8 cellular contexts compared by ENCODE assay signal in the genomic region with DNA sequence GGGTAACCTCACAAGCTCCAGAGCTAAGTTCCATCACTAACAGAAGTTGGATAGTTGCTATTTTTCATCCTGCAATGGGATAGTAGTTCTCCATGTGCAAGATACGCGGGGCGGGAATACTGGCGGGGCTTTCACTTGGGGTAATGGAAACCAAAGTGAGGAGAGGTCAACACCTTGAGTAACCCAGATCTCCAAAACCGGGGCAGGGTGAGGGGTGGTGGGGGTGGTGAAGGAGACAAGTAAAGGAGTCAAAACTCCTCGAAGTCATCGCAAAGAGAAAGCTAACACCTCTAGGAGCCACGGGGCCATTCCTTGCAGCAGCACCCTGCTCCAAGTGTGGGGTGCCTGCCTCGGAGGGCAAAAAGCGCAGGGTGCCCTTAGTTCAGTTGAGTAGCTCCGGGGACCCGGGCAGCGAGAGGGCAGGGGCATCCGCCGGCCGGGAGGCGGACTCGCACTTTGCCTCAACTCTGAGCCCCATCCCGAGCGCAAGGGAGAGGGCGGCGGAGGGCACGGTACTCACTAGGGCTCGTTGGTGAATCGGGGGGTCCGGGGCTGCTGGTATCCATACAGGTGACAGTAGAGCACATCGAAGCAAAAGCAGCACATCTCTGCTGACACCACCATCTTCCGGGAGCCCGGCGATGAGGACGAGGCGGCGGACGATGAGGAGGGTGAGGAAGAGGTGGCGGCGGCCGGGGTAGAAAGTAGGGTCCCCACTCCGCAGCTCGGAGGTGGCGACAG. TPM values are rescaled to one million over a fixed set of nuclear protein-coding genes. Genes with fewer than 3 reads are reported as not detected.
DNase-seq lines count a peak whose midpoint lies in the region; ATAC-seq and TF ChIP-seq lines count a peak whose summit lies in the region.

No MANE protein-coding gene starts in this region.

- peaks cover 0 to 1% (median 0%) of the 10 kb centered on the region in 5 donors for H3K36me3 Mint-ChIP-seq in naive thymus-derived CD4-positive, alpha-beta T cell

- H3K4me2 ChIP-seq in DND-41 (ENCODE audit: insufficient read depth, low read length) (peak overlapping the region; percentile 71), KMS-11 (peak overlapping the region; percentile 95)

- H3K4me1 Mint-ChIP-seq in naive thymus-derived CD4-positive, alpha-beta T cell: peaks cover 6 to 39% (median 27%) of the 10 kb centered on the region in 7 donors

- no peak for TF ChIP-seq POLR2A in erythroblast (IDR thresholded peaks at IDR 0.05; ENCODE audit: low read length)
- no peak for TF ChIP-seq POLR2A in suprapubic skin (IDR thresholded peaks at IDR 0.05)

- H3K36me3 ChIP-seq in DND-41 (ENCODE audit: insufficient read depth, low read length) (no peaks in the 10 kb centered on the region), KMS-11 (ENCODE audit: insufficient read depth) (no peaks in the 10 kb centered on the region), suprapubic skin (no peaks in the 10 kb centered on the region)
- peaks cover 0 to 12% (median 0%) of the 10 kb centered on the region in 3 experiments for H3K36me3 ChIP-seq in naive thymus-derived CD4-positive, alpha-beta T cell (ENCODE audit: control insufficient read depth in 2 of 3, insufficient read depth in 3 of 3, low read length in 3 of 3)

- peak overlapping the region; percentile 82 for H3K9ac ChIP-seq in DND-41 (ENCODE audit: low read depth, low read length)
- H3K9ac ChIP-seq in KMS-11: peak overlapping the region; percentile 95

- CTCF ChIA-PET in naive thymus-derived CD4-positive, alpha-beta T cell (lab: Charles Lee): interaction anchor here (0.6 to 1.6 kb wide), 4 partner anchors 15 to 119 kb away, joined by 3 to 4 read pairs (median 4); no protein-coding TSS in a partner anchor

- peak overlapping the region; percentile 84 for H2AFZ ChIP-seq in DND-41 (ENCODE audit: low read depth, low read length)
- H2AFZ ChIP-seq in KMS-11 (ENCODE audit: low read depth): peak overlapping the region; percentile 26; the same call in 1 of the 2 replicates

- intact Hi-C loops in naive thymus-derived CD4-positive, alpha-beta T cell (cut with micrococcal nuclease): loop anchor here (2.0 to 10.0 kb wide), 6 partner anchors 50 to 1365 kb away; partner anchors contain the start of genes ALG13 (in 1 of the 2), NXT2 (in 1 of the 2) and TMEM164 (in 1 of the 2)

- peak overlapping the region; percentile 73 to 94 (median 88) for H3K27ac Mint-ChIP-seq in naive thymus-derived CD4-positive, alpha-beta T cell

- H4K20me1 ChIP-seq in DND-41 (ENCODE audit: insufficient read depth, low read length): no peaks in the 10 kb centered on the region
- no peaks in the 10 kb centered on the region for H4K20me1 ChIP-seq in KMS-11 (ENCODE audit: insufficient read depth)

- peaks cover 0 to 8% (median 0%) of the 10 kb centered on the region in 5 donors for H3K27me3 Mint-ChIP-seq in naive thymus-derived CD4-positive, alpha-beta T cell

- H3K9me3 Mint-ChIP-seq in naive thymus-derived CD4-positive, alpha-beta T cell: no peaks in the 10 kb centered on the region

- H3K27ac ChIP-seq in DND-41 (ENCODE audit: low read length) (peak overlapping the region; percentile 85), KMS-11 (peak overlapping the region; percentile 82), suprapubic skin (peak overlapping the region; percentile 92)
- peak overlapping the region; percentile 86 for H3K27ac ChIP-seq in naive thymus-derived CD4-positive, alpha-beta T cell (ENCODE audit: low read depth, low read length)

- TF ChIP-seq CTCF in DND-41 (IDR thresholded peaks at IDR 0.05; ENCODE audit: borderline replicate concordance, extremely low read depth, low read length, poor library complexity, severe bottlenecking) (no peak), KMS-11 (conservative IDR thresholded peaks at IDR 0.05; ENCODE audit: low read depth, low read length) (no peak), suprapubic skin (IDR thresholded peaks at IDR 0.05) (no peak)

- ATAC-seq in DND-41 (ENCODE audit: insufficient read depth, low read depth) (peak; percentile 59), GM21528 (IDR thresholded peaks at IDR 0.05; ENCODE audit: low FRiP score, unreplicated experiment) (peak; percentile 40), HG03469 (IDR thresholded peaks at IDR 0.05; ENCODE audit: unreplicated experiment) (no peak)
- ATAC-seq in naive thymus-derived CD4-positive, alpha-beta T cell: peak; percentile 16

- H3K27me3 ChIP-seq in DND-41 (ENCODE audit: insufficient read depth, low read length, poor library complexity): no peaks in the 10 kb centered on the region
- no peaks in the 10 kb centered on the region for H3K27me3 ChIP-seq in KMS-11 (ENCODE audit: insufficient read depth, low read depth)
- no peaks in the 10 kb centered on the region for H3K27me3 ChIP-seq in naive thymus-derived CD4-positive, alpha-beta T cell (ENCODE audit: control insufficient read depth in 2 of 2, insufficient read depth in 2 of 2, low read length in 2 of 2)
- H3K27me3 ChIP-seq in suprapubic skin: no peaks in the 10 kb centered on the region

- H3K4me1 ChIP-seq in DND-41 (ENCODE audit: insufficient read depth, low read length): peaks cover 26% of the 10 kb centered on the region
- peaks cover 39% of the 10 kb centered on the region for H3K4me1 ChIP-seq in KMS-11 (ENCODE audit: low read depth, poor library complexity, severe bottlenecking)
- H3K4me1 ChIP-seq in naive thymus-derived CD4-positive, alpha-beta T cell (ENCODE audit: control insufficient read depth in 2 of 2, insufficient read depth in 2 of 2, low read length in 2 of 2): peaks cover 0 to 6% of the 10 kb centered on the region in 2 donors
- peaks cover 8% of the 10 kb centered on the region for H3K4me1 ChIP-seq in suprapubic skin

- DNase-seq in DND-41 (peak; percentile 33), erythroblast (lab: John Stamatoyannopoulos, UW) (peak; percentile 49 to 69), suprapubic skin (ENCODE audit: low spot score in 2 of 2) (peak; percentile 62 to 72)
- peak; percentile 33 for DNase-seq in activated CD8-positive, alpha-beta memory T cell treated with anti-CD3 and anti-CD28 coated beads, Interleukin-2, amount 50 U/mL, for 4 hours
- DNase-seq in naive thymus-derived CD4-positive, alpha-beta T cell: peak in 4 of 9 donors; percentile 11 to 31 (median 21)

- H3K4me3 ChIP-seq in DND-41 (ENCODE audit: low read depth in 1 of 2, low read length in 2 of 2) (peak overlapping the region; percentile 42 to 77), KMS-11 (IDR thresholded peaks at IDR 0.05; ENCODE audit: insufficient read depth, low read depth, low read length) (no peak overlapping the region), suprapubic skin (peak overlapping the region; percentile 76)
- peak overlapping the region; percentile 80 for H3K4me3 ChIP-seq in naive thymus-derived CD4-positive, alpha-beta T cell (ENCODE audit: low read length)

- H3K79me2 ChIP-seq in DND-41 (ENCODE audit: insufficient read depth, low read length) (peaks cover 52% of the 10 kb centered on the region), KMS-11 (ENCODE audit: insufficient read depth, low read depth) (peaks cover 56% of the 10 kb centered on the region)

- peak overlapping the region; percentile 88 to 95 (median 93) for H3K4me3 Mint-ChIP-seq in naive thymus-derived CD4-positive, alpha-beta T cell

- no peaks in the 10 kb centered on the region for H3K9me3 ChIP-seq in DND-41 (ENCODE audit: insufficient read depth, low read length, severe bottlenecking)
- no peaks in the 10 kb centered on the region for H3K9me3 ChIP-seq in naive thymus-derived CD4-positive, alpha-beta T cell (ENCODE audit: control insufficient read depth in 2 of 3, low read length in 3 of 3)
- no peaks in the 10 kb centered on the region for H3K9me3 ChIP-seq in suprapubic skin

- 42% methylated on average over 29 of the region's 40 CpGs for WGBS in suprapubic skin

- no peak for TF ChIP-seq EP300 in suprapubic skin (IDR thresholded peaks at IDR 0.05)

- POLR2A ChIA-PET in naive thymus-derived CD4-positive, alpha-beta T cell (lab: Charles Lee): interaction anchor here (0.6 to 3.7 kb wide), 17 partner anchors 10 to 591 kb away, joined by 3 to 29 read pairs (median 3); partner anchors contain the start of gene ACSL4

RNA-seq across cellular contexts. Expression of gene AMMECR1, which starts 0.6 kb away (rescaled TPM):
- 10 to 100 TPM; 11.6 to 16.7 (median 15.3) TPM for total RNA-seq in naive thymus-derived CD4-positive, alpha-beta T cell
- 1 to 10 TPM; 4.4 to 9.3 TPM for polyA plus RNA-seq in naive thymus-derived CD4-positive, alpha-beta T cell
- total RNA-seq in suprapubic skin: 10 to 100 TPM in 3 of 4 donors, 1 to 10 TPM in 1; 7.4 to 18.9 (median 12.6) TPM

RNA-seq across cellular contexts. Expression of gene RTL9, which starts 41.4 kb away (rescaled TPM):
- total RNA-seq in naive thymus-derived CD4-positive, alpha-beta T cell: not detected
- not detected for polyA plus RNA-seq in naive thymus-derived CD4-positive, alpha-beta T cell
- total RNA-seq in suprapubic skin: under 1 TPM in 1 of 4 donors, not detected in 3; 0.16 TPM
